In the genomic region with DNA sequence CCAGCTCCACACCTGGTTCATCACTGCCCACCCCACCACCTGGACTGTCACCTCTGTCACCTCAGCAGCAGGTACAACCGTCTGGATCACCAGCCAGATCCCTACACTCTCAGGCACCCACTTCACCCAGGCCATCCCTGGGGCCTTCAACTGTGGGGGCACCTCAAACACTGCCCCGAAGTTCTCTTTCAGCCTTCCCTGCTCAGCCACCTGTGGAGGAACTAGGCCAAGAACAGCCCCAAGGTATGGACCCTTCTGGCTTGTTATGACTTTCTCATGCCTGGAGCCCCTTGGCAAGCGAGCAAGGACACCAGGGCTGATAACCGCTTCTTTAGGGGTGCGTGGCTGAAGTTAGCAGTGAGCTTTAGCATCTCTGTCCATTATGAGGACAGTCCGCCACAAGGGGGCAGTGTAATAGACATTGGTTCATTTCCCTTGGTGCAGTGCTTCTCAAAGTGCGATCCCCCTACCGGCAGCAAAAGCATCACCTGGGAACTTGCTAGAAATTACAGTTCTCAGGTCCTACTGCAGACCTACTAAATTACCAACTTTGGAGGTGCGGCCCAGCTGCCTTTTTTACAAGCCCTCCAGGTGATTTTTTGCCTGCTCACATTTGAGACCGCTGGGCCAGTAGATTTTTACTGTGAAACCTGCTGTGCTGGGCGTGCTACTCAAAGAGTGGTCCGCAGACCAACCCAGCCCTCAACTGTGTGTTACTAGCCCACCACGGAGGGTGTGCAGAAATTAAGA, we compare ENCODE assay signal across 8 cellular contexts. TPM values are rescaled to one million over a fixed set of nuclear protein-coding genes. Genes with fewer than 3 reads are reported as not detected.
DNase-seq lines count a peak whose midpoint lies in the region; ATAC-seq and TF ChIP-seq lines count a peak whose summit lies in the region.

No MANE protein-coding gene starts in this region.

- peak; percentile 97 for TF ChIP-seq CTCF in GM12873 (IDR thresholded peaks at IDR 0.05; ENCODE audit: insufficient read depth, low read depth, low read length, missing control alignments)

- H3K4me3 Mint-ChIP-seq in central memory CD8-positive, alpha-beta T cell: no peak overlapping the region

- intact Hi-C loops in left colon (cut with DNase I, micrococcal nuclease): loop anchor here (5.0 kb wide), 2 partner anchors 55 to 60 kb away; no protein-coding TSS in a partner anchor

- peaks cover 43% of the 10 kb centered on the region for H3K27me3 Mint-ChIP-seq in central memory CD8-positive, alpha-beta T cell

- peak overlapping the region; percentile 32 for H3K27ac Mint-ChIP-seq in central memory CD8-positive, alpha-beta T cell (ENCODE audit: low read depth)

- H3K36me3 Mint-ChIP-seq in central memory CD8-positive, alpha-beta T cell (ENCODE audit: insufficient read depth): peaks cover 4% of the 10 kb centered on the region

- peaks cover 9% of the 10 kb centered on the region for H3K4me1 Mint-ChIP-seq in central memory CD8-positive, alpha-beta T cell

- ATAC-seq in HG03159 (IDR thresholded peaks at IDR 0.05; ENCODE audit: unreplicated experiment): peak; percentile 75
- ATAC-seq in activated CD4-positive, CD25-positive, alpha-beta regulatory T cell treated with anti-CD3 and anti-CD28 coated beads, Interleukin-2, amount 50 U/mL, for 24 hours: peak; percentile 95 to 96
- peak; percentile 98 for ATAC-seq in central memory CD8-positive, alpha-beta T cell (replicated peaks; ENCODE audit: extremely low read depth, poor library complexity, severe bottlenecking)
- peak; percentile 95 for ATAC-seq in left colon
- ATAC-seq in HG03196 (IDR thresholded peaks at IDR 0.05; ENCODE audit: unreplicated experiment): no peak

- peak; percentile 96 for DNase-seq in NCI-H510A treated with DMSO at 0.1 percent for 48 hours (lab: John Stamatoyannopoulos, UW)
- peak; percentile 87 to 92 for DNase-seq in central memory CD8-positive, alpha-beta T cell (ENCODE audit: low spot score in 2 of 2)
- peak; percentile 86 to 98 for DNase-seq in left colon
- DNase-seq in stimulated activated CD4-positive, alpha-beta T cell treated with anti-CD3 and anti-CD28 coated beads, Interleukin-4, amount 100 ng/mL, for 1 hour: peak; percentile 88

- no peaks in the 10 kb centered on the region for H3K9me3 Mint-ChIP-seq in central memory CD8-positive, alpha-beta T cell

RNA-seq across cellular contexts. Expression of a gene that starts 32.5 kb away (rescaled TPM):
- total RNA-seq in left colon: under 1 TPM; 0.43 to 0.53 TPM

RNA-seq across cellular contexts. Expression of a gene that starts 34.3 kb away (rescaled TPM):
- 10 to 100 TPM; 11.4 to 14.4 TPM for total RNA-seq in left colon
